14 cellular contexts compared by ENCODE assay signal in genomic region chr2:105849431-105850179, GRCh38.
A peak's percentile ranks its signal among the peaks of the same experiment; 100 is the strongest.
DNase-seq lines count a peak whose midpoint lies in the region; ATAC-seq and TF ChIP-seq lines count a peak whose summit lies in the region.
"Had no signal": no experiment of that assay in that cellular context is flagged by ENCODE, and none has a peak within 500 bp of the region (broad histone marks: within the 10 kb centered on the region; RNA-seq: fewer than 3 reads in every experiment).

No MANE protein-coding gene starts in this region.

- TF ChIP-seq CTCF in activated CD8-positive, alpha-beta T cell treated with anti-CD3 and anti-CD28 coated beads for 36 hours (IDR thresholded peaks at IDR 0.05) = no peak
- no peak for TF ChIP-seq CTCF in neutrophil (IDR thresholded peaks at IDR 0.05)

- H3K27ac Mint-ChIP-seq in activated CD8-positive, alpha-beta T cell treated with anti-CD3 and anti-CD28 coated beads for 36 hours = peak overlapping the region; percentile 79
- H3K27ac Mint-ChIP-seq in activated CD8-positive, alpha-beta T cell treated with anti-CD3 and anti-CD28 coated beads, Interleukin-2, amount 10 ng/mL, durations not matched to agents 7 days and 5 days = no peak overlapping the region
- peak overlapping the region; percentile 64 for H3K27ac Mint-ChIP-seq in activated T-helper 17 cell treated with anti-CD3 and anti-CD28 coated beads, Interleukin-2, amount 50 U/mL, for 72 hours
- H3K27ac Mint-ChIP-seq: GM23338 had no signal

- ATAC-seq in activated CD8-positive, alpha-beta T cell treated with anti-CD3 and anti-CD28 coated beads for 36 hours = peak; percentile 13
- ATAC-seq in activated CD8-positive, alpha-beta T cell treated with anti-CD3 and anti-CD28 coated beads, Interleukin-2, amount 10 ng/mL, durations not matched to agents 7 days and 5 days = no peak
- peak; percentile 48 for ATAC-seq in activated T-helper 17 cell treated with anti-CD3 and anti-CD28 coated beads, Interleukin-2, amount 50 U/mL, for 72 hours (replicated peaks)
- ATAC-seq: GM23338, psoas muscle had no signal

- no peak overlapping the region for H3K9ac ChIP-seq in neuronal stem cell (ENCODE audit: low read depth, low read length, poor library complexity)

- H2BK15ac ChIP-seq in neuronal stem cell (ENCODE audit: low read length) = no peak overlapping the region

- no peak overlapping the region for H2BK5ac ChIP-seq in neuronal stem cell (ENCODE audit: low read length)

- no peak overlapping the region for H3K4ac ChIP-seq in neuronal stem cell (ENCODE audit: low read length)

- H3K79me1 ChIP-seq in neuronal stem cell (ENCODE audit: low read depth, low read length) = no peaks in the 10 kb centered on the region

- no peak overlapping the region for H4K91ac ChIP-seq in neuronal stem cell (ENCODE audit: low read depth, low read length, poor library complexity)

- no peak overlapping the region for H3K14ac ChIP-seq in neuronal stem cell (ENCODE audit: low read length)

- H3K4me1 ChIP-seq in neutrophil (ENCODE audit: control insufficient read depth in 1 of 2, insufficient read depth in 1 of 2, low read depth in 1 of 2, low read length in 1 of 2) (peaks cover 62 to 83% of the 10 kb centered on the region in 2 experiments), neuronal stem cell (ENCODE audit: control insufficient read depth in 2 of 2, insufficient read depth in 1 of 2, low read depth in 1 of 2, low read length in 2 of 2) (no peaks in the 10 kb centered on the region)

- no peak overlapping the region for H3K18ac ChIP-seq in neuronal stem cell (ENCODE audit: low read length)

- no peak overlapping the region for H3K4me3 Mint-ChIP-seq in activated CD8-positive, alpha-beta T cell treated with anti-CD3 and anti-CD28 coated beads for 36 hours
- no peak overlapping the region for H3K4me3 Mint-ChIP-seq in activated CD8-positive, alpha-beta T cell treated with anti-CD3 and anti-CD28 coated beads, Interleukin-2, amount 10 ng/mL, durations not matched to agents 7 days and 5 days
- no peak overlapping the region for H3K4me3 Mint-ChIP-seq in activated T-helper 17 cell treated with anti-CD3 and anti-CD28 coated beads, Interleukin-2, amount 50 U/mL, for 72 hours
- H3K4me3 Mint-ChIP-seq: GM23338 had no signal

- no peaks in the 10 kb centered on the region for H3K27me3 ChIP-seq in neutrophil
- H3K27me3 ChIP-seq in neuronal stem cell (ENCODE audit: control insufficient read depth in 3 of 3, insufficient read depth in 3 of 3, low read depth in 1 of 3, low read length in 3 of 3) = no peaks in the 10 kb centered on the region

- H3K9me3 Mint-ChIP-seq in activated CD8-positive, alpha-beta T cell treated with anti-CD3 and anti-CD28 coated beads for 36 hours = peaks cover 6% of the 10 kb centered on the region
- H3K9me3 Mint-ChIP-seq in activated CD8-positive, alpha-beta T cell treated with anti-CD3 and anti-CD28 coated beads, Interleukin-2, amount 10 ng/mL, durations not matched to agents 7 days and 5 days (ENCODE audit: insufficient read depth) = no peaks in the 10 kb centered on the region
- no peaks in the 10 kb centered on the region for H3K9me3 Mint-ChIP-seq in activated T-helper 17 cell treated with anti-CD3 and anti-CD28 coated beads, Interleukin-2, amount 50 U/mL, for 72 hours
- H3K9me3 Mint-ChIP-seq: GM23338 had no signal

- no peak overlapping the region for H4K8ac ChIP-seq in neuronal stem cell (ENCODE audit: low read depth, low read length)

- H2BK12ac ChIP-seq in neuronal stem cell (ENCODE audit: low read length) = no peak overlapping the region

- peaks cover 78% of the 10 kb centered on the region for H3K4me1 Mint-ChIP-seq in activated CD8-positive, alpha-beta T cell treated with anti-CD3 and anti-CD28 coated beads for 36 hours (ENCODE audit: low read depth)
- H3K4me1 Mint-ChIP-seq in activated CD8-positive, alpha-beta T cell treated with anti-CD3 and anti-CD28 coated beads, Interleukin-2, amount 10 ng/mL, durations not matched to agents 7 days and 5 days (ENCODE audit: low read depth) = peaks cover 44% of the 10 kb centered on the region
- H3K4me1 Mint-ChIP-seq in activated T-helper 17 cell treated with anti-CD3 and anti-CD28 coated beads, Interleukin-2, amount 50 U/mL, for 72 hours = peaks cover 28% of the 10 kb centered on the region

- peaks cover 54% of the 10 kb centered on the region for H3K36me3 Mint-ChIP-seq in activated CD8-positive, alpha-beta T cell treated with anti-CD3 and anti-CD28 coated beads for 36 hours (ENCODE audit: low read depth)
- H3K36me3 Mint-ChIP-seq in activated CD8-positive, alpha-beta T cell treated with anti-CD3 and anti-CD28 coated beads, Interleukin-2, amount 10 ng/mL, durations not matched to agents 7 days and 5 days (ENCODE audit: low read depth) = peaks cover 34% of the 10 kb centered on the region
- peaks cover 75% of the 10 kb centered on the region for H3K36me3 Mint-ChIP-seq in activated T-helper 17 cell treated with anti-CD3 and anti-CD28 coated beads, Interleukin-2, amount 50 U/mL, for 72 hours (ENCODE audit: low read depth)

- H3K27ac ChIP-seq in neutrophil (peak overlapping the region; percentile 72), neuronal stem cell (replicated peaks; ENCODE audit: low read length) (no peak overlapping the region)
- H3K27ac ChIP-seq: psoas muscle had no signal

- H3K23ac ChIP-seq in neuronal stem cell (ENCODE audit: low read depth, low read length, poor library complexity) = no peak overlapping the region

- H3K27me3 Mint-ChIP-seq in activated CD8-positive, alpha-beta T cell treated with anti-CD3 and anti-CD28 coated beads for 36 hours = no peaks in the 10 kb centered on the region
- no peaks in the 10 kb centered on the region for H3K27me3 Mint-ChIP-seq in activated CD8-positive, alpha-beta T cell treated with anti-CD3 and anti-CD28 coated beads, Interleukin-2, amount 10 ng/mL, durations not matched to agents 7 days and 5 days (ENCODE audit: low read depth)
- no peaks in the 10 kb centered on the region for H3K27me3 Mint-ChIP-seq in activated T-helper 17 cell treated with anti-CD3 and anti-CD28 coated beads, Interleukin-2, amount 50 U/mL, for 72 hours

- H3K4me2 ChIP-seq in neuronal stem cell (ENCODE audit: insufficient read depth, low read length, poor library complexity, severe bottlenecking) = no peak overlapping the region
- H3K4me2 ChIP-seq: GM23338 had no signal

- H2BK120ac ChIP-seq in neuronal stem cell (ENCODE audit: low read depth, low read length) = no peak overlapping the region

- intact Hi-C loops in activated CD8-positive, alpha-beta T cell treated with anti-CD3 and anti-CD28 coated beads for 36 hours (cut with micrococcal nuclease) = no loop called here

- POLR2A ChIA-PET in activated CD8-positive, alpha-beta T cell treated with anti-CD3 and anti-CD28 coated beads for 36 hours (lab: Charles Lee) = interaction anchor here (0.6 to 1.7 kb wide), 3 partner anchors 10 to 27 kb away, joined by 3 to 5 read pairs (median 4); no protein-coding TSS in a partner anchor
- POLR2A ChIA-PET in activated CD8-positive, alpha-beta T cell treated with anti-CD3 and anti-CD28 coated beads, Interleukin-2, amount 10 ng/mL, durations not matched to agents 7 days and 5 days (lab: Charles Lee) = interaction anchor here (0.8 kb wide), 1 partner anchor 46 kb away, joined by 3 read pairs; no protein-coding TSS in a partner anchor

- no peak for DNase-seq in activated CD8-positive, alpha-beta T cell treated with anti-CD3 and anti-CD28 coated beads for 36 hours
- DNase-seq in activated CD8-positive, alpha-beta T cell treated with anti-CD3 and anti-CD28 coated beads, Interleukin-2, amount 10 ng/mL, durations not matched to agents 7 days and 5 days = no peak
- peak; percentile 96 for DNase-seq in NCI-H146 (lab: John Stamatoyannopoulos, UW)
- no peak for DNase-seq in neuronal stem cell (ENCODE audit: low spot score)
- no peak for DNase-seq in DMS79 (lab: John Stamatoyannopoulos, UW)
- DNase-seq in iPS-NIHi11 (ENCODE audit: low spot score) = no peak
- DNase-seq: activated CD4-positive, alpha-beta T cell treated with anti-CD3 and anti-CD28 coated beads for 1 hour; foreskin melanocyte; KBM-7; psoas muscle; Right ventricle myocardium superior had no signal

- H3K9me3 ChIP-seq in neutrophil = no peaks in the 10 kb centered on the region
- H3K9me3 ChIP-seq in neuronal stem cell (replicated peaks in 1 of 2; ENCODE audit: control insufficient read depth in 2 of 2, insufficient read depth in 1 of 2, low read depth in 1 of 2, low read length in 2 of 2) = peaks cover 0 to 2% of the 10 kb centered on the region in 2 donors
- H3K9me3 ChIP-seq: psoas muscle had no signal

- H2AK5ac ChIP-seq in neuronal stem cell (ENCODE audit: low read depth, low read length) = no peak overlapping the region

- no peak overlapping the region for H3K4me3 ChIP-seq in neutrophil (ENCODE audit: low read depth in 1 of 2, low read length in 1 of 2)
- H3K4me3 ChIP-seq in neuronal stem cell (ENCODE audit: low read length in 2 of 2) = no peak overlapping the region
- H3K4me3 ChIP-seq: GM23338, psoas muscle had no signal

- CTCF ChIA-PET in activated CD8-positive, alpha-beta T cell treated with anti-CD3 and anti-CD28 coated beads for 36 hours (lab: Charles Lee) = interaction anchor here (1.2 to 1.4 kb wide), 3 partner anchors 8 to 102 kb away, joined by 3 read pairs; no protein-coding TSS in a partner anchor
- CTCF ChIA-PET in activated CD8-positive, alpha-beta T cell treated with anti-CD3 and anti-CD28 coated beads, Interleukin-2, amount 10 ng/mL, durations not matched to agents 7 days and 5 days (lab: Charles Lee) = no interaction called here

- no peak overlapping the region for H2AFZ ChIP-seq in neuronal stem cell (ENCODE audit: low read length)
- H2AFZ ChIP-seq: GM23338 had no signal

- WGBS in neuronal stem cell (ENCODE audit: extremely low coverage in 2 of 2, insufficient read length in 2 of 2, insufficient replicate concordance in 1 of 2), 2 donors = no CpG with 5 or more reads among the region's 4 CpGs

- peaks cover under 1% of the 10 kb centered on the region for H3K36me3 ChIP-seq in neutrophil
- peaks cover 0 to 22% of the 10 kb centered on the region in 2 donors for H3K36me3 ChIP-seq in neuronal stem cell (replicated peaks in 1 of 2; ENCODE audit: control insufficient read depth in 2 of 2, insufficient read depth in 2 of 2, low read length in 2 of 2)
